ENCODE assay signal across 28 cellular contexts in the genomic region with DNA sequence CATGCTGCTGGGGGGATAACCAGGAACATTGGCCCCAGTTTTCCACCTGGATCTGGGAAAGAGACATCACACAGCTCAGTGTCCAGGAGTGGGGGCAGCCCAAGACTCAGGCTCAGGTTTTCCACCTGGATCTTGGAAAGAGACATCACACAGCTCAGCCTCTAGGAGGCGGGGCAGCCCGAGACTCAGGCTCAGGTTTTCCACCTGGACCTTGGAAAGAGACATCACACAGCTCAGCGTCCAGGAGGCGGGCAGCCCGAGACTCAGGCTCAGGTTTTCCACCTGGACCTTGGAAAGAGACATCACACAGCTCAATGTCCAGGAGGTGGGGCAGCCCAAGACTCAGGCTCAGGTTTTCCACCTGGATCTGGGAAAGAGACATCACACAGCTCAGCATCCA.
DNase-seq lines count a peak whose midpoint lies in the region; ATAC-seq and TF ChIP-seq lines count a peak whose summit lies in the region.
"Had no signal": no experiment of that assay in that cellular context is flagged by ENCODE, and none has a peak within 500 bp of the region (broad histone marks: within the 10 kb centered on the region; RNA-seq: fewer than 3 reads in every experiment).

No MANE protein-coding gene starts in this region.

- no peak overlapping the region for H3K4me3 Mint-ChIP-seq in GM23338
- H3K4me3 Mint-ChIP-seq in activated T-helper 2 cell treated with anti-CD3 and anti-CD28 coated beads, Interferon-gamma antibody, Interleukin-2, Interleukin-4, amounts not matched to agents 10 μg/mL and 5 μg/mL and 100 μg/mL, durations not matched to agents 14 hours and 24 hours and 36 hours (ENCODE audit: low read depth): no peak overlapping the region
- H3K4me3 Mint-ChIP-seq: CD8-positive, alpha-beta T cell; T-cell had no signal

- TF ChIP-seq CTCF in GM23338 (conservative IDR thresholded peaks at IDR 0.05; ENCODE audit: low read depth in 2 of 2) (peak; percentile 12 to 43; a peak in 2 of 4 replicates), HCT116 (IDR thresholded peaks at IDR 0.05 in 2 of 3, conservative IDR thresholded peaks at IDR 0.05 in 1 of 3; ENCODE audit: borderline replicate concordance in 1 of 3, insufficient read depth in 1 of 3, low read depth in 2 of 3, low read length in 2 of 3) (peak in 2 of 3 experiments; percentile 23 to 34; a peak in 3 of 6 replicates), WERI-Rb-1 (IDR thresholded peaks at IDR 0.05; ENCODE audit: low read depth, low read length) (peak; percentile 17; the same call in 1 of the 2 replicates)

- H2BK15ac ChIP-seq in neuronal stem cell (ENCODE audit: low read length): no peak overlapping the region

- H3K4ac ChIP-seq in neuronal stem cell (ENCODE audit: low read length): no peak overlapping the region

- CTCF ChIA-PET in HCT116 (lab: Charles Lee): interaction anchor here (0.7 to 2.4 kb wide), 3 partner anchors 171 to 522 kb away, joined by 3 to 12 read pairs (median 3); no protein-coding TSS in a partner anchor

- no peaks in the 10 kb centered on the region for H3K79me1 ChIP-seq in neuronal stem cell (ENCODE audit: low read depth, low read length)

- H3K27me3 ChIP-seq in GM23338 (ENCODE audit: insufficient read depth) (no peaks in the 10 kb centered on the region), HCT116 (ENCODE audit: insufficient read depth, low read length) (no peaks in the 10 kb centered on the region), WERI-Rb-1 (ENCODE audit: insufficient read depth, low read depth, severe bottlenecking) (no peaks in the 10 kb centered on the region), neuronal stem cell (ENCODE audit: control insufficient read depth in 3 of 3, insufficient read depth in 3 of 3, low read depth in 1 of 3, low read length in 3 of 3) (no peaks in the 10 kb centered on the region)
- H3K27me3 ChIP-seq: SJSA1 had no signal

- no peak overlapping the region for H2BK120ac ChIP-seq in neuronal stem cell (ENCODE audit: low read depth, low read length)

- H3K9me2 ChIP-seq in GM23338 (ENCODE audit: insufficient read depth) (no peaks in the 10 kb centered on the region), HCT116 (ENCODE audit: insufficient read depth) (no peaks in the 10 kb centered on the region)

- no peak overlapping the region for H3K27ac Mint-ChIP-seq in GM23338
- no peak overlapping the region for H3K27ac Mint-ChIP-seq in activated T-helper 2 cell treated with anti-CD3 and anti-CD28 coated beads, Interferon-gamma antibody, Interleukin-2, Interleukin-4, amounts not matched to agents 10 μg/mL and 5 μg/mL and 100 μg/mL, durations not matched to agents 14 hours and 24 hours and 36 hours
- H3K27ac Mint-ChIP-seq: CD8-positive, alpha-beta T cell; T-cell had no signal

- WGBS in neuronal stem cell (ENCODE audit: extremely low coverage in 2 of 2, insufficient read length in 2 of 2, insufficient replicate concordance in 1 of 2), 2 donors: no CpG with 5 or more reads among the region's 5 CpGs

- TF ChIP-seq RAD21 in HCT116 (IDR thresholded peaks at IDR 0.05; ENCODE audit: low read depth): no peak

- POLR2A ChIA-PET in HCT116 (lab: Charles Lee): no interaction called here

- H3K4me1 ChIP-seq in GM23338 (ENCODE audit: insufficient read depth) (no peaks in the 10 kb centered on the region), HCT116 (ENCODE audit: control insufficient read depth in 1 of 2, insufficient read depth in 2 of 2, low read length in 2 of 2) (peaks cover 0 to 12% of the 10 kb centered on the region in 2 experiments; a peak in 2 of 4 replicates), neuronal stem cell (ENCODE audit: control insufficient read depth in 2 of 2, insufficient read depth in 1 of 2, low read depth in 1 of 2, low read length in 2 of 2) (peaks cover 0 to 3% of the 10 kb centered on the region in 2 donors)
- H3K4me1 ChIP-seq: A549 had no signal

- TF ChIP-seq POLR2A in HCT116 (IDR thresholded peaks at IDR 0.05; ENCODE audit: borderline replicate concordance, extremely low read depth, insufficient read depth, insufficient read length): no peak

- H3K9me3 ChIP-seq in HCT116 (ENCODE audit: control insufficient read depth in 1 of 2, insufficient read depth in 1 of 2, low read depth in 1 of 2, low read length in 2 of 2) (no peaks in the 10 kb centered on the region), WERI-Rb-1 (ENCODE audit: severe bottlenecking) (no peaks in the 10 kb centered on the region), neuronal stem cell (replicated peaks in 1 of 2; ENCODE audit: control insufficient read depth in 2 of 2, insufficient read depth in 1 of 2, low read depth in 1 of 2, low read length in 2 of 2) (peaks cover 0 to 2% of the 10 kb centered on the region in 2 donors)
- H3K9me3 ChIP-seq: A549, SJSA1 had no signal

- H3K36me3 ChIP-seq in GM23338 (ENCODE audit: insufficient read depth) (no peaks in the 10 kb centered on the region), HCT116 (ENCODE audit: control insufficient read depth in 1 of 2, insufficient read depth in 2 of 2, low read length in 2 of 2) (no peaks in the 10 kb centered on the region), WERI-Rb-1 (no peaks in the 10 kb centered on the region), neuronal stem cell (replicated peaks in 1 of 2; ENCODE audit: control insufficient read depth in 2 of 2, insufficient read depth in 2 of 2, low read length in 2 of 2) (peaks cover 0 to 2% of the 10 kb centered on the region in 2 donors)
- H3K36me3 ChIP-seq: SJSA1 had no signal

- H3K9ac ChIP-seq in HCT116 (ENCODE audit: low read length) (no peak overlapping the region), neuronal stem cell (ENCODE audit: low read depth, low read length, poor library complexity) (no peak overlapping the region)

- H3K4me3 ChIP-seq in GM23338 (no peak overlapping the region), HCT116 (replicated peaks in 1 of 2; ENCODE audit: low read depth in 1 of 2, low read length in 2 of 2) (no peak overlapping the region), WERI-Rb-1 (ENCODE audit: low read depth, low read length) (no peak overlapping the region), neuronal stem cell (ENCODE audit: low read length in 2 of 2) (no peak overlapping the region)
- H3K4me3 ChIP-seq: A549, K562, PC-9, SJSA1 had no signal

- H4K8ac ChIP-seq in neuronal stem cell (ENCODE audit: low read depth, low read length): no peak overlapping the region

- no peak overlapping the region for H3K23ac ChIP-seq in neuronal stem cell (ENCODE audit: low read depth, low read length, poor library complexity)

- H4K20me1 ChIP-seq in GM23338 (replicated peaks; ENCODE audit: insufficient read depth): no peaks in the 10 kb centered on the region
- H4K20me1 ChIP-seq in HCT116 (ENCODE audit: insufficient read depth): no peaks in the 10 kb centered on the region

- DNase-seq in GM23338 (ENCODE audit: low spot score) (peak; percentile 21), HCT116 (ENCODE audit: low read depth, low spot score) (no peak), WERI-Rb-1 (no peak), neuronal stem cell (ENCODE audit: low spot score) (no peak), caudate nucleus (lab: John Stamatoyannopoulos, UW) (no peak)
- no peak for DNase-seq in activated T-helper 2 cell treated with anti-CD3 and anti-CD28 coated beads, Interferon-gamma antibody, Interleukin-2, Interleukin-4, amounts not matched to agents 10 μg/mL and 5 μg/mL and 100 μg/mL, durations not matched to agents 14 hours and 24 hours and 36 hours (ENCODE audit: low spot score)
- DNase-seq: C1 segment of cervical spinal cord; CD8-positive, alpha-beta T cell; DMS 273 treated with DMSO at 0.1 percent for 48 hours; DND-41; GOT3; Kasumi-1; MV-4-11; NCI-H1105; NCI-H146; NCI-H1930; NCI-H2107; NCI-H446; NCI-H524 treated with DMSO at 0.1 percent for 48 hours; NCI-H774; PC-9; Right ventricle myocardium superior; RPMI8226; T-cell had no signal

- no peak overlapping the region for H3K18ac ChIP-seq in neuronal stem cell (ENCODE audit: low read length)

- H2BK5ac ChIP-seq in neuronal stem cell (ENCODE audit: low read length): no peak overlapping the region

- H2BK12ac ChIP-seq in neuronal stem cell (ENCODE audit: low read length): no peak overlapping the region

- H3K79me2 ChIP-seq in GM23338 (replicated peaks; ENCODE audit: insufficient read depth): no peaks in the 10 kb centered on the region
- H3K79me2 ChIP-seq in HCT116 (ENCODE audit: insufficient read depth, low read length): no peaks in the 10 kb centered on the region

- H3K14ac ChIP-seq in neuronal stem cell (ENCODE audit: low read length): no peak overlapping the region

- H2AFZ ChIP-seq in GM23338: no peak overlapping the region
- H2AFZ ChIP-seq in HCT116 (ENCODE audit: low read depth, low read length, poor library complexity, severe bottlenecking): no peak overlapping the region
- H2AFZ ChIP-seq in neuronal stem cell (ENCODE audit: low read length): no peak overlapping the region
- H2AFZ ChIP-seq: PC-9 had no signal

- H2AK5ac ChIP-seq in neuronal stem cell (ENCODE audit: low read depth, low read length): peak overlapping the region; percentile 31

- H3K4me1 Mint-ChIP-seq in GM23338: peaks cover 9% of the 10 kb centered on the region; the same call in 2 of the 3 replicates
- peaks cover 16% of the 10 kb centered on the region for H3K4me1 Mint-ChIP-seq in activated T-helper 2 cell treated with anti-CD3 and anti-CD28 coated beads, Interferon-gamma antibody, Interleukin-2, Interleukin-4, amounts not matched to agents 10 μg/mL and 5 μg/mL and 100 μg/mL, durations not matched to agents 14 hours and 24 hours and 36 hours (ENCODE audit: low read depth)

- no peaks in the 10 kb centered on the region for H3F3A ChIP-seq in GM23338 (replicated peaks; ENCODE audit: low read depth)

- H3K9me3 Mint-ChIP-seq in GM23338: no peaks in the 10 kb centered on the region
- H3K9me3 Mint-ChIP-seq in activated T-helper 2 cell treated with anti-CD3 and anti-CD28 coated beads, Interferon-gamma antibody, Interleukin-2, Interleukin-4, amounts not matched to agents 10 μg/mL and 5 μg/mL and 100 μg/mL, durations not matched to agents 14 hours and 24 hours and 36 hours: no peaks in the 10 kb centered on the region
- H3K9me3 Mint-ChIP-seq: T-cell had no signal

- no TSS peak for BruUV-seq in HCT116 (replicated peaks; lab: Mats Ljungman, UMichigan)

- intact Hi-C loops in HCT116 (cut with micrococcal nuclease): no loop called here
- intact Hi-C loops in activated T-helper 2 cell treated with anti-CD3 and anti-CD28 coated beads, Interferon-gamma antibody, Interleukin-2, Interleukin-4, amounts not matched to agents 10 μg/mL and 5 μg/mL and 100 μg/mL, durations not matched to agents 14 hours and 24 hours and 36 hours (cut with micrococcal nuclease): loop anchor here (10.0 kb wide), 1 partner anchor 1643 kb away; no protein-coding TSS in a partner anchor

- no peaks in the 10 kb centered on the region for H3K36me3 Mint-ChIP-seq in GM23338 (ENCODE audit: low read depth)
- H3K36me3 Mint-ChIP-seq in activated T-helper 2 cell treated with anti-CD3 and anti-CD28 coated beads, Interferon-gamma antibody, Interleukin-2, Interleukin-4, amounts not matched to agents 10 μg/mL and 5 μg/mL and 100 μg/mL, durations not matched to agents 14 hours and 24 hours and 36 hours (ENCODE audit: low read depth): no peaks in the 10 kb centered on the region
- H3K36me3 Mint-ChIP-seq: CD8-positive, alpha-beta T cell; T-cell had no signal

- no peak overlapping the region for H4K91ac ChIP-seq in neuronal stem cell (ENCODE audit: low read depth, low read length, poor library complexity)

- H3K27me3 Mint-ChIP-seq in GM23338 (ENCODE audit: insufficient read depth, low read depth, poor library complexity): peaks cover 3% of the 10 kb centered on the region
- no peaks in the 10 kb centered on the region for H3K27me3 Mint-ChIP-seq in activated T-helper 2 cell treated with anti-CD3 and anti-CD28 coated beads, Interferon-gamma antibody, Interleukin-2, Interleukin-4, amounts not matched to agents 10 μg/mL and 5 μg/mL and 100 μg/mL, durations not matched to agents 14 hours and 24 hours and 36 hours (ENCODE audit: low read depth)

- RAD21 ChIA-PET in HCT116 (lab: Charles Lee; ENCODE audit: low non-redundant PET in 1 of 2, low total read pairs in 2 of 2, uncharacterized antibody in 2 of 2, unreplicated experiment in 2 of 2): interaction anchor here (0.7 kb wide), 2 partner anchors 737 to 1625 kb away, joined by 4 read pairs; no protein-coding TSS in a partner anchor

- H3K27ac ChIP-seq in GM23338 (ENCODE audit: low read depth) (no peak overlapping the region), HCT116 (ENCODE audit: low read depth, low read length) (no peak overlapping the region), WERI-Rb-1 (no peak overlapping the region), neuronal stem cell (replicated peaks; ENCODE audit: low read length) (no peak overlapping the region), caudate nucleus (ENCODE audit: low read depth, low read length) (no peak overlapping the region)
- H3K27ac ChIP-seq: A549, PC-9, SJSA1 had no signal

- ATAC-seq in GM23338 (no peak), HCT116 (no peak), GM18520 (IDR thresholded peaks at IDR 0.05; ENCODE audit: unreplicated experiment) (no peak)
- ATAC-seq: A549; CD8-positive, alpha-beta T cell; K562; T-cell had no signal

- no peak overlapping the region for H3K4me2 ChIP-seq in GM23338
- no peak overlapping the region for H3K4me2 ChIP-seq in HCT116 (ENCODE audit: low read length)
- no peak overlapping the region for H3K4me2 ChIP-seq in neuronal stem cell (ENCODE audit: insufficient read depth, low read length, poor library complexity, severe bottlenecking)
- H3K4me2 ChIP-seq: A549, PC-9 had no signal
